Comparison of ENCODE assay signal across 13 cellular contexts in genomic region chr9:127847155-127847463, GRCh38. TPM values are rescaled to one million over a fixed set of nuclear protein-coding genes. Genes with fewer than 3 reads are reported as not detected.
DNase-seq lines count a peak whose midpoint lies in the region; ATAC-seq and TF ChIP-seq lines count a peak whose summit lies in the region.
"Had no signal": no experiment of that assay in that cellular context is flagged by ENCODE, and none has a peak within 500 bp of the region (broad histone marks: within the 10 kb centered on the region; RNA-seq: fewer than 3 reads in every experiment).

No MANE protein-coding gene starts in this region.

- peaks cover 6 to 80% (median 53%) of the 10 kb centered on the region in 12 donors for H3K4me1 ChIP-seq in heart left ventricle
- H3K4me1 ChIP-seq in aorta (ENCODE audit: control insufficient read depth in 1 of 2, insufficient read depth in 2 of 2, low read length in 2 of 2): peaks cover 0 to 5% of the 10 kb centered on the region in 2 donors

- H3K27me3 ChIP-seq in heart left ventricle (no peaks in the 10 kb centered on the region), aorta (ENCODE audit: control insufficient read depth in 1 of 2, insufficient read depth in 2 of 2, low read length in 1 of 2) (no peaks in the 10 kb centered on the region)

- intact Hi-C loops in Right ventricle myocardium inferior (cut with DNase I): no loop called here
- intact Hi-C loops in cardiac septum (cut with DNase I): no loop called here
- intact Hi-C loops in heart left ventricle (cut with DNase I): no loop called here
- intact Hi-C loops in aorta (cut with DNase I): no loop called here

- H3K27me3 Mint-ChIP-seq in nephron progenitor cell (ENCODE audit: low read depth, poor library complexity): peaks cover 5% of the 10 kb centered on the region
- H3K27me3 Mint-ChIP-seq: B cell had no signal

- H3K36me3 ChIP-seq in heart left ventricle: peaks cover 0 to 63% (median 42%) of the 10 kb centered on the region in 9 donors
- no peaks in the 10 kb centered on the region for H3K36me3 ChIP-seq in aorta (ENCODE audit: control insufficient read depth in 1 of 2, insufficient read depth in 2 of 2, low read length in 1 of 2)

- H3K27ac ChIP-seq in heart left ventricle: peak overlapping the region; percentile 57 to 98 (median 94)
- peak overlapping the region; percentile 47 to 96 for H3K27ac ChIP-seq in aorta (ENCODE audit: low read depth in 1 of 2, low read length in 2 of 2)

- peaks cover 7% of the 10 kb centered on the region for H3K36me3 Mint-ChIP-seq in nephron progenitor cell (ENCODE audit: low read depth)

- H3K4me3 Mint-ChIP-seq in nephron progenitor cell: no peak overlapping the region
- H3K4me3 Mint-ChIP-seq: B cell had no signal

- peaks cover 17% of the 10 kb centered on the region for H3K9me3 Mint-ChIP-seq in nephron progenitor cell

- TF ChIP-seq CTCF in heart left ventricle (IDR thresholded peaks at IDR 0.05) (no peak), nephron progenitor cell (IDR thresholded peaks at IDR 0.05) (no peak)

- H3K9me3 ChIP-seq in heart left ventricle (peaks cover 0 to 17% (median 7%) of the 10 kb centered on the region in 12 donors), aorta (ENCODE audit: control insufficient read depth, low read length) (no peaks in the 10 kb centered on the region)

- peaks cover 39% of the 10 kb centered on the region for H3K4me1 Mint-ChIP-seq in nephron progenitor cell

- 31 to 48% (median 39%) methylated on average over 5 to 6 of the region's 6 CpGs for WGBS in heart left ventricle, 4 donors
- 11 to 14% methylated on average over 6 of the region's 6 CpGs for WGBS in aorta, 2 donors

- no peak for TF ChIP-seq POLR2A in heart left ventricle (IDR thresholded peaks at IDR 0.05)

- H3K4me3 ChIP-seq in heart left ventricle (peak overlapping the region in 11 of 12 donors; percentile 27 to 94 (median 88)), aorta (ENCODE audit: low read length in 2 of 2) (no peak overlapping the region)

- ATAC-seq in Right ventricle myocardium inferior (peak; percentile 37), heart left ventricle (peak; percentile 43 to 56 (median 46)), aorta (ENCODE audit: low FRiP score) (peak; percentile 56), HG03039 (IDR thresholded peaks at IDR 0.05; ENCODE audit: unreplicated experiment) (no peak)

- DNase-seq in Right ventricle myocardium inferior (ENCODE audit: missing footprints) (no peak), cardiac septum (ENCODE audit: low spot score) (no peak), heart left ventricle (peak in 2 of 5 donors; percentile 62 to 63), nephron progenitor cell (no peak), aorta (peak in 1 of 2 donors; percentile 70)
- DNase-seq in activated CD4-positive, alpha-beta T cell treated with anti-CD3 and anti-CD28 coated beads for 48 hours: no peak
- no peak for DNase-seq in activated naive CD4-positive, alpha-beta T cell treated with anti-CD3 and anti-CD28 coated beads, Interleukin-2, amount 50 U/mL, for 16 hours
- DNase-seq: foreskin melanocyte; NCI-H1092; stimulated activated CD4-positive, alpha-beta T cell treated with anti-CD3 and anti-CD28 coated beads, Interleukin-2, amount 100 ng/mL, for 48 hours; T-helper 9 cell had no signal

- H3K27ac Mint-ChIP-seq in nephron progenitor cell: peak overlapping the region; percentile 59
- H3K27ac Mint-ChIP-seq: B cell had no signal

RNA-seq across cellular contexts. Expression of gene ENG, which starts 7.3 kb away (rescaled TPM):
- 131 TPM for total RNA-seq in Right ventricle myocardium inferior
- 244 TPM for total RNA-seq in cardiac septum
- 100 to 1,000 TPM; 116 to 252 (median 133) TPM for total RNA-seq in heart left ventricle
- 100 to 1,000 TPM; 156 to 245 TPM for polyA plus RNA-seq in heart left ventricle
- total RNA-seq in aorta: 100 to 1,000 TPM; 339 to 538 TPM
- polyA plus RNA-seq in aorta: 100 to 1,000 TPM in 1 of 2 donors, 10 to 100 TPM in 1; 46.1 to 191 TPM

RNA-seq across cellular contexts. Expression of gene AK1, which starts 30.4 kb away (rescaled TPM):
- 880 TPM for total RNA-seq in Right ventricle myocardium inferior
- 484 TPM for total RNA-seq in cardiac septum
- 100 to 1,000 TPM; 415 to 810 (median 586) TPM for total RNA-seq in heart left ventricle
- polyA plus RNA-seq in heart left ventricle: 1,000 to 10,000 TPM in 1 of 2 donors, 100 to 1,000 TPM in 1; 312 to 1,060 TPM
- total RNA-seq in aorta: 10 to 100 TPM; 92.4 to 99.5 TPM
- polyA plus RNA-seq in aorta: 100 to 1,000 TPM; 111 to 168 TPM

RNA-seq across cellular contexts. Expression of gene FPGS, which starts 44.4 kb away (rescaled TPM):
- 30.2 TPM for total RNA-seq in Right ventricle myocardium inferior
- total RNA-seq in cardiac septum: 36.5 TPM
- 10 to 100 TPM; 39.9 to 55.1 (median 41.5) TPM for total RNA-seq in heart left ventricle
- 10 to 100 TPM; 36.8 to 50.1 TPM for polyA plus RNA-seq in heart left ventricle
- total RNA-seq in aorta: 10 to 100 TPM; 61.9 to 77.7 TPM
- polyA plus RNA-seq in aorta: 100 to 1,000 TPM in 1 of 2 donors, 10 to 100 TPM in 1; 15.2 to 116 TPM

RNA-seq across cellular contexts. Expression of gene ST6GALNAC6, which starts 52.3 kb away (rescaled TPM):
- total RNA-seq in Right ventricle myocardium inferior (43.3 TPM), cardiac septum (49.4 TPM), heart left ventricle (10 to 100 TPM; 28.4 to 75.9 (median 45.6) TPM), aorta (100 to 1,000 TPM; 103 to 125 TPM)
- polyA plus RNA-seq in heart left ventricle (10 to 100 TPM; 35.7 to 37.5 TPM), aorta (100 to 1,000 TPM; 125 to 176 TPM)

Comparison
In these comparisons a context has a peak if more than half of its experiments do, and no peak if none do; other contexts are left out.
1. H3K4me3 ChIP-seq: peak in heart left ventricle (11 of 12); none in aorta (0 of 2).